Comparison of ENCODE assay signal across 1 cellular context in the genomic region with DNA sequence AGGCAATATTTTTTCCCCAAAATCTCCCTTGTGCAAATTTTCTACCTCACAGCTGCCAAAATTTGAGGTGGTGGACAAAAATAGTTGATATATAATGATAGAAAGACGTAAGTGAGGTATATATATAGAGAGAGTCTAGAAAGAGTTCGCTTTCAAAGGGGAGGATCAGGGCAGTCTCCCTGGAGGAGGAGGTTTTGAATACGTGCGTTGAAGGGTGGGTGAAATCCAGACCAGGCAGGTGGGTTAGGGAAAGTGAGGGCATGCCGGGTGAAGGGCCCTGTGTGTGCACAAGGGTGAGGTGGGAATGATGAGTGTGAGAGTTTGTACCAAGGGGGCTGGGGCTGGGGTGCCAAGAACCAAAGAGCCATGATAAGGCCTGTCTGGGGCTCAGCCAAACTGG.
TF ChIP-seq lines count a peak whose summit lies in the region.

No MANE protein-coding gene starts in this region.

TF ChIP-seq in H1, 55 proteins besides CTCF, POLR2A, EP300 and RAD21:
- TF ChIP-seq ATF3 (IDR thresholded peaks at IDR 0.05; ENCODE audit: insufficient read depth, low read depth, low read length) (no peak), GABPA (IDR thresholded peaks at IDR 0.05; ENCODE audit: borderline replicate concordance, insufficient read depth, low read length) (no peak), TCF12 (IDR thresholded peaks at IDR 0.05; ENCODE audit: low read depth, low read length) (no peak), CEBPB (IDR thresholded peaks at IDR 0.05; ENCODE audit: low read depth, low read length) (no peak), CBX8 (IDR thresholded peaks at IDR 0.05; ENCODE audit: borderline replicate concordance, low read depth, low read length) (no peak), KDM4A (IDR thresholded peaks at IDR 0.05; ENCODE audit: low read depth, low read length, severe bottlenecking) (no peak), JUN (IDR thresholded peaks at IDR 0.05; ENCODE audit: low read depth, low read length) (no peak), BCL11A (IDR thresholded peaks at IDR 0.05; ENCODE audit: low read depth in 2 of 2, low read length in 2 of 2) (no peak), BRCA1 (IDR thresholded peaks at IDR 0.05; ENCODE audit: low read depth, low read length) (no peak), KDM1A (IDR thresholded peaks at IDR 0.05; ENCODE audit: borderline replicate concordance, low read length) (no peak), MAFK (IDR thresholded peaks at IDR 0.05; ENCODE audit: low read depth, low read length) (no peak), SUZ12 (IDR thresholded peaks at IDR 0.05; ENCODE audit: low read length) (no peak), MAX (IDR thresholded peaks at IDR 0.05) (no peak), CHD1 (IDR thresholded peaks at IDR 0.05; ENCODE audit: low read depth, low read length) (no peak), CHD2 (IDR thresholded peaks at IDR 0.05; ENCODE audit: low read length) (no peak)
- TF ChIP-seq, protein P1, sequence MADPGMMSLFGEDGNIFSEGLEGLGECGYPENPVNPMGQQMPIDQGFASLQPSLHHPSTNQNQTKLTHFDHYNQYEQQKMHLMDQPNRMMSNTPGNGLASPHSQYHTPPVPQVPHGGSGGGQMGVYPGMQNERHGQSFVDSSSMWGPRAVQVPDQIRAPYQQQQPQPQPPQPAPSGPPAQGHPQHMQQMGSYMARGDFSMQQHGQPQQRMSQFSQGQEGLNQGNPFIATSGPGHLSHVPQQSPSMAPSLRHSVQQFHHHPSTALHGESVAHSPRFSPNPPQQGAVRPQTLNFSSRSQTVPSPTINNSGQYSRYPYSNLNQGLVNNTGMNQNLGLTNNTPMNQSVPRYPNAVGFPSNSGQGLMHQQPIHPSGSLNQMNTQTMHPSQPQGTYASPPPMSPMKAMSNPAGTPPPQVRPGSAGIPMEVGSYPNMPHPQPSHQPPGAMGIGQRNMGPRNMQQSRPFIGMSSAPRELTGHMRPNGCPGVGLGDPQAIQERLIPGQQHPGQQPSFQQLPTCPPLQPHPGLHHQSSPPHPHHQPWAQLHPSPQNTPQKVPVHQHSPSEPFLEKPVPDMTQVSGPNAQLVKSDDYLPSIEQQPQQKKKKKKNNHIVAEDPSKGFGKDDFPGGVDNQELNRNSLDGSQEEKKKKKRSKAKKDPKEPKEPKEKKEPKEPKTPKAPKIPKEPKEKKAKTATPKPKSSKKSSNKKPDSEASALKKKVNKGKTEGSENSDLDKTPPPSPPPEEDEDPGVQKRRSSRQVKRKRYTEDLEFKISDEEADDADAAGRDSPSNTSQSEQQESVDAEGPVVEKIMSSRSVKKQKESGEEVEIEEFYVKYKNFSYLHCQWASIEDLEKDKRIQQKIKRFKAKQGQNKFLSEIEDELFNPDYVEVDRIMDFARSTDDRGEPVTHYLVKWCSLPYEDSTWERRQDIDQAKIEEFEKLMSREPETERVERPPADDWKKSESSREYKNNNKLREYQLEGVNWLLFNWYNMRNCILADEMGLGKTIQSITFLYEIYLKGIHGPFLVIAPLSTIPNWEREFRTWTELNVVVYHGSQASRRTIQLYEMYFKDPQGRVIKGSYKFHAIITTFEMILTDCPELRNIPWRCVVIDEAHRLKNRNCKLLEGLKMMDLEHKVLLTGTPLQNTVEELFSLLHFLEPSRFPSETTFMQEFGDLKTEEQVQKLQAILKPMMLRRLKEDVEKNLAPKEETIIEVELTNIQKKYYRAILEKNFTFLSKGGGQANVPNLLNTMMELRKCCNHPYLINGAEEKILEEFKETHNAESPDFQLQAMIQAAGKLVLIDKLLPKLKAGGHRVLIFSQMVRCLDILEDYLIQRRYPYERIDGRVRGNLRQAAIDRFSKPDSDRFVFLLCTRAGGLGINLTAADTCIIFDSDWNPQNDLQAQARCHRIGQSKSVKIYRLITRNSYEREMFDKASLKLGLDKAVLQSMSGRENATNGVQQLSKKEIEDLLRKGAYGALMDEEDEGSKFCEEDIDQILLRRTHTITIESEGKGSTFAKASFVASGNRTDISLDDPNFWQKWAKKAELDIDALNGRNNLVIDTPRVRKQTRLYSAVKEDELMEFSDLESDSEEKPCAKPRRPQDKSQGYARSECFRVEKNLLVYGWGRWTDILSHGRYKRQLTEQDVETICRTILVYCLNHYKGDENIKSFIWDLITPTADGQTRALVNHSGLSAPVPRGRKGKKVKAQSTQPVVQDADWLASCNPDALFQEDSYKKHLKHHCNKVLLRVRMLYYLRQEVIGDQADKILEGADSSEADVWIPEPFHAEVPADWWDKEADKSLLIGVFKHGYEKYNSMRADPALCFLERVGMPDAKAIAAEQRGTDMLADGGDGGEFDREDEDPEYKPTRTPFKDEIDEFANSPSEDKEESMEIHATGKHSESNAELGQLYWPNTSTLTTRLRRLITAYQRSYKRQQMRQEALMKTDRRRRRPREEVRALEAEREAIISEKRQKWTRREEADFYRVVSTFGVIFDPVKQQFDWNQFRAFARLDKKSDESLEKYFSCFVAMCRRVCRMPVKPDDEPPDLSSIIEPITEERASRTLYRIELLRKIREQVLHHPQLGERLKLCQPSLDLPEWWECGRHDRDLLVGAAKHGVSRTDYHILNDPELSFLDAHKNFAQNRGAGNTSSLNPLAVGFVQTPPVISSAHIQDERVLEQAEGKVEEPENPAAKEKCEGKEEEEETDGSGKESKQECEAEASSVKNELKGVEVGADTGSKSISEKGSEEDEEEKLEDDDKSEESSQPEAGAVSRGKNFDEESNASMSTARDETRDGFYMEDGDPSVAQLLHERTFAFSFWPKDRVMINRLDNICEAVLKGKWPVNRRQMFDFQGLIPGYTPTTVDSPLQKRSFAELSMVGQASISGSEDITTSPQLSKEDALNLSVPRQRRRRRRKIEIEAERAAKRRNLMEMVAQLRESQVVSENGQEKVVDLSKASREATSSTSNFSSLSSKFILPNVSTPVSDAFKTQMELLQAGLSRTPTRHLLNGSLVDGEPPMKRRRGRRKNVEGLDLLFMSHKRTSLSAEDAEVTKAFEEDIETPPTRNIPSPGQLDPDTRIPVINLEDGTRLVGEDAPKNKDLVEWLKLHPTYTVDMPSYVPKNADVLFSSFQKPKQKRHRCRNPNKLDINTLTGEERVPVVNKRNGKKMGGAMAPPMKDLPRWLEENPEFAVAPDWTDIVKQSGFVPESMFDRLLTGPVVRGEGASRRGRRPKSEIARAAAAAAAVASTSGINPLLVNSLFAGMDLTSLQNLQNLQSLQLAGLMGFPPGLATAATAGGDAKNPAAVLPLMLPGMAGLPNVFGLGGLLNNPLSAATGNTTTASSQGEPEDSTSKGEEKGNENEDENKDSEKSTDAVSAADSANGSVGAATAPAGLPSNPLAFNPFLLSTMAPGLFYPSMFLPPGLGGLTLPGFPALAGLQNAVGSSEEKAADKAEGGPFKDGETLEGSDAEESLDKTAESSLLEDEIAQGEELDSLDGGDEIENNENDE (IDR thresholded peaks at IDR 0.05; ENCODE audit: insufficient replicate concordance, low read length), result no peak
